ENCODE assay signal across 7 cellular contexts in the genomic region with DNA sequence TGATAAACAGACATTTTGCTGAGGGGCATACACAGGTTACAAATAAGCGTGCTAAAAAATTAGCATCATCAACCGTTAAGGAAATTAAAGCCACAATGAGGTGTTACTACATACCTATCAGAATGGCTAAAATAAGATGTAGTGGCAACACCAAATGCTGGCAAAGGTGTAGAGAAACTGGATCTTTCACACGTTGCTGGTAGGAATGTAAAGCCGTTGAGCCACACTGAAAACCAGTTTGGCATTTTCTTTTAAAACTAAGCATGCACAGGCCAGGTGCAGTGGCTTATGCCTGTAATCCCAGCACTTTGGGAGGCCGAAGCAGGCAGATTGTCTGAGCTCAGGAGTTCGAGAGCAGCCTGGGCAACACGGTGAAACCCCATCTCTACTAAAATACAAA.
"Had no signal": no experiment of that assay in that cellular context is flagged by ENCODE, and none has a peak within 500 bp of the region (broad histone marks: within the 10 kb centered on the region; RNA-seq: fewer than 3 reads in every experiment).

No MANE protein-coding gene starts in this region.

- DNase-seq: IMR-90, KBM-7, KG1 had no signal

- H3K27ac ChIP-seq: HL-60 had no signal

- FAIRE-seq: HepG2, HTR-8/SVneo, K562 had no signal

- H3K4me3 ChIP-seq: K562 had no signal

- ATAC-seq: HepG2, K562 had no signal
